1 cellular context compared by ENCODE assay signal in genomic region chr19:49590071-49590970, GRCh38.
A peak's percentile ranks its signal among the peaks of the same experiment; 100 is the strongest.
TF ChIP-seq lines count a peak whose summit lies in the region.

No MANE protein-coding gene starts in this region.

TF ChIP-seq in K562, 482 proteins besides CTCF, POLR2A, EP300 and RAD21 (continued from another document and continues in another):
- TF ChIP-seq CREB3 (tag; conservative IDR thresholded peaks at IDR 0.05; ENCODE audit: low read depth) (no peak), PTBP1 (IDR thresholded peaks at IDR 0.05; ENCODE audit: low read depth, low read length) (no peak), JUN (IDR thresholded peaks at IDR 0.05; ENCODE audit: borderline replicate concordance, low read depth, low read length) (no peak), JUN (CRISPR knock-in tag; IDR thresholded peaks at IDR 0.05; ENCODE audit: borderline replicate concordance) (peak; percentile 74; the same call in 1 of the 2 replicates), NONO (IDR thresholded peaks at IDR 0.05; ENCODE audit: low read depth in 2 of 2, low read length in 1 of 2) (no peak), PYGO2 (tag; IDR thresholded peaks at IDR 0.05) (no peak), ZNF347 (CRISPR knock-in tag; IDR thresholded peaks at IDR 0.05; ENCODE audit: low read depth) (no peak), ZNF277 (CRISPR knock-in tag; IDR thresholded peaks at IDR 0.05; ENCODE audit: borderline replicate concordance) (no peak), PTRF (tag; IDR thresholded peaks at IDR 0.05) (no peak), GABPA (tag; conservative IDR thresholded peaks at IDR 0.05; ENCODE audit: low read depth) (peak; percentile 70), HOMEZ (CRISPR knock-in tag; IDR thresholded peaks at IDR 0.05) (no peak), RBM39 (optimal IDR thresholded peaks at IDR 0.05; ENCODE audit: low read depth, low read length) (no peak), ZBTB12 (CRISPR knock-in tag; IDR thresholded peaks at IDR 0.05) (no peak), FOXK1 (CRISPR knock-in tag; IDR thresholded peaks at IDR 0.05; ENCODE audit: borderline replicate concordance) (peak; percentile 74; the same call in 1 of the 2 replicates), ZNF740 (CRISPR knock-in tag; IDR thresholded peaks at IDR 0.05) (peak; percentile 68; the same call in 1 of the 2 replicates), ZNF740 (tag; IDR thresholded peaks at IDR 0.05) (peak in 1 of 2 experiments; percentile 56; a peak in 1 of 4 replicates), BRD9 (IDR thresholded peaks at IDR 0.05; ENCODE audit: low read depth, partially characterized antibody) (no peak), MCM7 (IDR thresholded peaks at IDR 0.05) (no peak), ZKSCAN3 (CRISPR knock-in tag; IDR thresholded peaks at IDR 0.05) (no peak), C11orf30 (IDR thresholded peaks at IDR 0.05; ENCODE audit: low read depth) (no peak), POU5F1 (IDR thresholded peaks at IDR 0.05; ENCODE audit: borderline replicate concordance, low read depth, low read length, partially characterized antibody) (no peak), XRCC5 (IDR thresholded peaks at IDR 0.05; ENCODE audit: low read depth, low read length) (no peak; the same call in 1 of the 2 replicates), POLR2B (IDR thresholded peaks at IDR 0.05; ENCODE audit: low read depth, partially characterized antibody) (peak; percentile 91), HBP1 (CRISPR knock-in tag; IDR thresholded peaks at IDR 0.05) (no peak), NFRKB (IDR thresholded peaks at IDR 0.05; ENCODE audit: low read depth) (peak; percentile 74; the same call in 1 of the 2 replicates), SP1 (CRISPR knock-in tag; IDR thresholded peaks at IDR 0.05) (peak; percentile 66; the same call in 1 of the 2 replicates), RCOR1 (IDR thresholded peaks at IDR 0.05; ENCODE audit: borderline replicate concordance in 1 of 2, low read depth in 2 of 2, low read length in 2 of 2) (0 out of 4 replicates have a peak, but pooled peaks of 1 of the 2 experiments have one; percentile 25), ZC3H8 (IDR thresholded peaks at IDR 0.05) (peak; percentile 10; the same call in 1 of the 2 replicates), TEAD4 (IDR thresholded peaks at IDR 0.05; ENCODE audit: low read length) (0 out of 2 replicates have a peak, but pooled peaks have one; percentile 20), TEAD4 (CRISPR knock-in tag; IDR thresholded peaks at IDR 0.05; ENCODE audit: borderline replicate concordance) (peak; percentile 82), MTA1 (IDR thresholded peaks at IDR 0.05; ENCODE audit: borderline replicate concordance) (no peak), ZNF274 (IDR thresholded peaks at IDR 0.05; ENCODE audit: borderline replicate concordance, low read depth, low read length) (no peak), MAZ (CRISPR knock-in tag; conservative IDR thresholded peaks at IDR 0.05 in 1 of 2, IDR thresholded peaks at IDR 0.05 in 1 of 2) (peak; percentile 42 to 60), NCOA2 (IDR thresholded peaks at IDR 0.05; ENCODE audit: partially characterized antibody in 2 of 2) (no peak), TOE1 (IDR thresholded peaks at IDR 0.05; ENCODE audit: borderline replicate concordance) (peak; percentile 38; the same call in 1 of the 2 replicates), TOE1 (CRISPR knock-in tag; IDR thresholded peaks at IDR 0.05; ENCODE audit: borderline replicate concordance, low read depth) (peak; percentile 75; the same call in 1 of the 2 replicates), ZNF639 (CRISPR knock-in tag; conservative IDR thresholded peaks at IDR 0.05 in 1 of 2, IDR thresholded peaks at IDR 0.05 in 1 of 2) (no peak), NFIC (IDR thresholded peaks at IDR 0.05) (peak; percentile 25; the same call in 1 of the 2 replicates), MITF (IDR thresholded peaks at IDR 0.05) (no peak), BMI1 (IDR thresholded peaks at IDR 0.05; ENCODE audit: low read length) (no peak), PCBP2 (IDR thresholded peaks at IDR 0.05; ENCODE audit: low read depth, low read length, poor library complexity, severe bottlenecking) (no peak), ZSCAN29 (IDR thresholded peaks at IDR 0.05) (peak; percentile 94), FOXP4 (CRISPR knock-in tag; IDR thresholded peaks at IDR 0.05; ENCODE audit: borderline replicate concordance) (0 out of 2 replicates have a peak, but pooled peaks have one; percentile 49), ZBTB17 (CRISPR knock-in tag; IDR thresholded peaks at IDR 0.05) (0 out of 2 replicates have a peak, but pooled peaks have one; percentile 38), DDX20 (tag; IDR thresholded peaks at IDR 0.05; ENCODE audit: low read depth) (no peak), HMBOX1 (IDR thresholded peaks at IDR 0.05) (no peak), ZBTB7A (IDR thresholded peaks at IDR 0.05; ENCODE audit: borderline replicate concordance, control insufficient read depth, low read depth, low read length) (peak; percentile 74), RBM15 (IDR thresholded peaks at IDR 0.05; ENCODE audit: insufficient read depth, low read length) (no peak), MCM3 (IDR thresholded peaks at IDR 0.05) (no peak), SNRNP70 (optimal IDR thresholded peaks at IDR 0.05; ENCODE audit: low read depth, low read length) (no peak), XRCC3 (IDR thresholded peaks at IDR 0.05) (no peak), ZNF445 (CRISPR knock-in tag; IDR thresholded peaks at IDR 0.05; ENCODE audit: low read depth) (no peak), SIN3A (IDR thresholded peaks at IDR 0.05; ENCODE audit: borderline replicate concordance in 2 of 2, control insufficient read depth in 1 of 2, low read depth in 2 of 2, low read length in 2 of 2) (no peak; a peak in 1 of 4 replicates), HCFC1 (IDR thresholded peaks at IDR 0.05; ENCODE audit: low read depth, low read length) (no peak), E2F4 (CRISPR knock-in tag; IDR thresholded peaks at IDR 0.05; ENCODE audit: low read depth) (0 out of 2 replicates have a peak, but pooled peaks have one; percentile 43)
